In the genomic region with DNA sequence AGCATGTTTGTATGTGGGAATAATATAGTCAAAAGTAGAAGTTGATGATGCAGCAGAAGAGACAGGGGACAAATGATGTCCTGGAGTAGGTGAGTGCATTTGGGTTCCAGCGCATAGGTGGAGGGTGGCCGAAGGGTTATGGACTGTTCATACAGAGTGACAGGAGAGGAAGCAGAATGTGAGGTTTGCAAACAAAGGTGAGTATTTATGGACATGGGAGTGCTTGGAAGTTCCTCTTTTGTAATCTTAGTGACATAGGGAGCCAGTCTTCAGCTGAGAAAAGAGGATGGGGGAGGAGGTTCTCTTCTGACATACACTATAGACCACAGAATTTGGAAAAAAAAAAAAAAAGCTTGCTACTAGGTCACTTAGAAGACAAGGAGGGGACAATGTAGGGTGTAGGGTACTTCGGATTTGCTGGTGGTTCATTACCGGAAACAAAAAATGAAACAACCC, we compare ENCODE assay signal across 8 cellular contexts.
DNase-seq lines count a peak whose midpoint lies in the region; ATAC-seq and TF ChIP-seq lines count a peak whose summit lies in the region.

No MANE protein-coding gene starts in this region.

- H3K9me3 Mint-ChIP-seq in type B pancreatic cell: no peaks in the 10 kb centered on the region

- no peaks in the 10 kb centered on the region for H3K27me3 Mint-ChIP-seq in type B pancreatic cell

- H3K4me1 ChIP-seq in BLaER1 (peaks cover 48% of the 10 kb centered on the region), KMS-11 (ENCODE audit: low read depth, poor library complexity, severe bottlenecking) (peaks cover 26% of the 10 kb centered on the region), smooth muscle cell (ENCODE audit: low read depth) (peaks cover 24% of the 10 kb centered on the region)

- TF ChIP-seq CTCF in KMS-11 (conservative IDR thresholded peaks at IDR 0.05; ENCODE audit: low read depth, low read length) (no peak), dorsolateral prefrontal cortex (IDR thresholded peaks at IDR 0.05 in 54 of 56, conservative IDR thresholded peaks at IDR 0.05 in 2 of 56; ENCODE audit: low read depth in 1 of 56, partially characterized antibody in 56 of 56) (no peak), smooth muscle cell (IDR thresholded peaks at IDR 0.05; ENCODE audit: borderline replicate concordance, insufficient read depth, poor library complexity, severe bottlenecking) (no peak), type B pancreatic cell (conservative IDR thresholded peaks at IDR 0.05) (no peak)

- H3K4me3 Mint-ChIP-seq in type B pancreatic cell: no peak overlapping the region

- peaks cover 9% of the 10 kb centered on the region for H3K4me1 Mint-ChIP-seq in type B pancreatic cell (ENCODE audit: unreplicated experiment)

- H3K9me3 ChIP-seq in BLaER1 (peaks cover 13% of the 10 kb centered on the region), smooth muscle cell (replicated peaks; ENCODE audit: low read depth) (no peaks in the 10 kb centered on the region)

- peak; percentile 48 for ATAC-seq in GM21423 (IDR thresholded peaks at IDR 0.05; ENCODE audit: unreplicated experiment)

- DNase-seq in dorsolateral prefrontal cortex (no peak), smooth muscle cell (lab: John Stamatoyannopoulos, UW; ENCODE audit: unreplicated experiment) (no peak), type B pancreatic cell (ENCODE audit: extremely low spot score, unreplicated experiment) (no peak), cerebellum (ENCODE audit: low spot score) (no peak), ACHN (no peak)

- H3F3A ChIP-seq in smooth muscle cell (ENCODE audit: low read depth): peaks cover 4% of the 10 kb centered on the region

- H3K4me2 ChIP-seq in BLaER1: peak overlapping the region; percentile 89
- H3K4me2 ChIP-seq in KMS-11: peak overlapping the region; percentile 83
- peak overlapping the region; percentile 83 for H3K4me2 ChIP-seq in smooth muscle cell

- in situ Hi-C loops in ACHN (cut with HindIII; ENCODE audit: low pct_ligation_motif_present, low pct_unique_long_range_greater_than_20kb, low sequenced_read_pairs): no loop called here

- H3K4me3 ChIP-seq in BLaER1: peak overlapping the region; percentile 59
- H3K4me3 ChIP-seq in KMS-11 (IDR thresholded peaks at IDR 0.05; ENCODE audit: insufficient read depth, low read depth, low read length): no peak overlapping the region
- peak overlapping the region in 54 of 59 donors; percentile 0 to 61 (median 45) for H3K4me3 ChIP-seq in dorsolateral prefrontal cortex
- H3K4me3 ChIP-seq in smooth muscle cell: no peak overlapping the region

- H3K27ac Mint-ChIP-seq in type B pancreatic cell: no peak overlapping the region

- H3K27ac ChIP-seq in BLaER1 (peak overlapping the region; percentile 88), KMS-11 (peak overlapping the region; percentile 95), dorsolateral prefrontal cortex (peak overlapping the region in 56 of 59 donors; percentile 1 to 91 (median 80)), smooth muscle cell (ENCODE audit: low read depth) (peak overlapping the region; percentile 39)

- no peaks in the 10 kb centered on the region for H3K27me3 ChIP-seq in BLaER1
- no peaks in the 10 kb centered on the region for H3K27me3 ChIP-seq in KMS-11 (ENCODE audit: insufficient read depth, low read depth)
- no peaks in the 10 kb centered on the region for H3K27me3 ChIP-seq in dorsolateral prefrontal cortex
- H3K27me3 ChIP-seq in smooth muscle cell (ENCODE audit: low read depth): no peaks in the 10 kb centered on the region

- H4K20me1 ChIP-seq in BLaER1 (no peaks in the 10 kb centered on the region), KMS-11 (ENCODE audit: insufficient read depth) (no peaks in the 10 kb centered on the region), smooth muscle cell (ENCODE audit: low read depth) (no peaks in the 10 kb centered on the region)

- H3K9ac ChIP-seq in BLaER1 (peak overlapping the region; percentile 77), KMS-11 (peak overlapping the region; percentile 76; the same call in 1 of the 2 replicates), smooth muscle cell (ENCODE audit: low read depth) (no peak overlapping the region)

- intact Hi-C loops in dorsolateral prefrontal cortex (cut with DNase I): loop anchor here (5.0 to 10.0 kb wide), 2 partner anchors 35 to 387 kb away; no protein-coding TSS in a partner anchor

- H3K36me3 ChIP-seq in BLaER1: peaks cover 3% of the 10 kb centered on the region; the same call in 1 of the 2 replicates
- no peaks in the 10 kb centered on the region for H3K36me3 ChIP-seq in KMS-11 (ENCODE audit: insufficient read depth)
- no peaks in the 10 kb centered on the region for H3K36me3 ChIP-seq in smooth muscle cell (ENCODE audit: low read depth)

- 98% methylated on average over 4 of the region's 4 CpGs for WGBS in smooth muscle cell (ENCODE audit: low lambda C conversion rate)

- peaks cover 4% of the 10 kb centered on the region for H3K36me3 Mint-ChIP-seq in type B pancreatic cell

- H2AFZ ChIP-seq in KMS-11 (ENCODE audit: low read depth) (peak overlapping the region; percentile 83), smooth muscle cell (ENCODE audit: low read depth) (peak overlapping the region; percentile 94)

- H3K79me2 ChIP-seq in KMS-11 (ENCODE audit: insufficient read depth, low read depth) (no peaks in the 10 kb centered on the region), smooth muscle cell (ENCODE audit: low read depth) (no peaks in the 10 kb centered on the region)

Comparison
In these comparisons a context has a peak if more than half of its experiments do, and no peak if none do; other contexts are left out.
1. H3K27ac ChIP-seq: peak in every context shown above with its lines; median percentile 95 in KMS-11; 88 in BLaER1; 80 in dorsolateral prefrontal cortex; 39 in smooth muscle cell.
2. H3K4me3 ChIP-seq: peak in BLaER1 (single experiment) and dorsolateral prefrontal cortex (54 of 59); none in KMS-11 (single experiment) and smooth muscle cell (single experiment).
3. Peak in every context shown above with its lines, with median percentiles within 50 percentile points of each other: H3K4me2 ChIP-seq.